In the genomic region with DNA sequence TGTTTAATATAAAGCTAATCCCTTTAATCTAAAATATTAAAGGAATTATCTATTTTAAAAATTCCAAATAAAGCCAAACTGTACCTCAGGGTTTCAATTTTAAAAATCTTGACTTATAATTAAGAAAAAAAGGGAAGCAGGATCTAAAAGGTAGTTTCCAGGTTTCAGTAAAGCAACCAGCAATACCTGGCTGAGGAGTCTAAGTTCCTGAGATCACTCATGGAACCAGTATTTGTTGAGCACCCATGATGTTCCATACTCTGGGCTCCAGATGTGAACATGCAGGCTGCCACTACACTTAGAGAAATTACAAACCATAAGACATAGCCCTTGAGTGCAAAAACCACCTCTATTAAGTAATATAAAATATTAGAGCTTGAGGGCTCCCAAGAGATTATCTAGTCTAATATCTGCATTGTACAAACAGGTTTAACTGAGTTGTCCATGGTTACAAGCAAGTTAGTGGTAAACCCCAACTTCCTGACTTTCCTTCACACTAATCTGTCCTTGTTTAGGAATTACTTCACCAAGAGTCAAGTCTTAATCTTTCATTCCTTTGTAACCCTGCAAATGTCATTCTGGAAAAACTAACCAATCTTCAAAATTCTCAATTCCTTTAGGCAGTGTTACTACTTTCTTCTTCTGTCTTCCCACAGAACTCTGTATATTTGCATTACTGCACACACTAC, we compare ENCODE assay signal across 12 cellular contexts. TPM values are rescaled to one million over a fixed set of nuclear protein-coding genes. Genes with fewer than 3 reads are reported as not detected.
DNase-seq lines count a peak whose midpoint lies in the region; ATAC-seq, FAIRE-seq and TF ChIP-seq lines count a peak whose summit lies in the region.
"Had no signal": no experiment of that assay in that cellular context is flagged by ENCODE, and none has a peak within 500 bp of the region (broad histone marks: within the 10 kb centered on the region; RNA-seq: fewer than 3 reads in every experiment).

No MANE protein-coding gene starts in this region.

- TF ChIP-seq RAD21 in K562 (CRISPR knock-in tag; conservative IDR thresholded peaks at IDR 0.05 in 1 of 2, IDR thresholded peaks at IDR 0.05 in 1 of 2): no peak

- POLR2A ChIA-PET in K562 (lab: Yijun Ruan, JAX): no interaction called here

- H3K27me3 ChIP-seq in K562 (ENCODE audit: control insufficient read depth in 2 of 2, insufficient read depth in 2 of 2, low read length in 2 of 2): no peaks in the 10 kb centered on the region

- no peak for TF ChIP-seq POLR2A in K562 (conservative IDR thresholded peaks at IDR 0.05)

- H2AFZ ChIP-seq in K562 (ENCODE audit: low read depth, low read length): no peak overlapping the region

- H3K4me1 ChIP-seq in K562 (replicated peaks in 1 of 2; ENCODE audit: control insufficient read depth in 2 of 2, insufficient read depth in 2 of 2, low read length in 2 of 2): peaks cover 0 to 32% of the 10 kb centered on the region in 2 experiments; a peak in 4 of 5 replicates

- no peak for FAIRE-seq in K562 (lab: Jason Lieb, UNC)
- FAIRE-seq: endometrium had no signal

- TF ChIP-seq EP300 in K562 (IDR thresholded peaks at IDR 0.05; ENCODE audit: low read length): no peak

- BruUV-seq in K562 (replicated peaks; lab: Mats Ljungman, UMichigan): no TSS peak

- peaks cover 54% of the 10 kb centered on the region for H3K79me2 ChIP-seq in K562 (ENCODE audit: control insufficient read depth, insufficient read depth, low read length)

- H3K9me3 ChIP-seq in K562 (replicated peaks; ENCODE audit: control insufficient read depth, insufficient read depth, low read depth, low read length): no peaks in the 10 kb centered on the region

- intact Hi-C loops in K562 (cut with micrococcal nuclease): loop anchor here (5.0 kb wide), 2 partner anchors 97 to 117 kb away; no protein-coding TSS in a partner anchor

- no peaks in the 10 kb centered on the region for H4K20me1 ChIP-seq in K562 (replicated peaks; ENCODE audit: control insufficient read depth, insufficient read depth, low read length)

- in situ Hi-C loops in GM13977 (cut with MboI; ENCODE audit: low pct_unique_long_range_greater_than_20kb, low sequenced_read_pairs, unreplicated experiment): no loop called here
- in situ Hi-C loops in K562 (cut with MboI): loop anchor here (5.0 kb wide), 1 partner anchor 52 kb away; no protein-coding TSS in a partner anchor

- CTCF ChIA-PET in K562 (lab: Yijun Ruan, JAX; ENCODE audit: low intra/inter-chr PET ratio): no interaction called here

- DNase-seq in GM13977 (ENCODE audit: low spot score) (peak; percentile 61), GM20000 (ENCODE audit: low spot score) (peak; percentile 37), K562 (ENCODE audit: extremely low read depth in 1 of 4, low spot score in 3 of 4) (no peak), NCI-H345 treated with DMSO at 0.1 percent for 48 hours (lab: John Stamatoyannopoulos, UW; ENCODE audit: unreplicated experiment) (no peak), ureter (ENCODE audit: low spot score) (no peak), NCI-H446 (lab: John Stamatoyannopoulos, UW) (no peak), T-helper 1 cell (no peak)
- DNase-seq: activated CD4-positive, alpha-beta T cell treated with anti-CD3 and anti-CD28 coated beads, Interleukin-2, amount 50 U/mL, for 1 hour; NCI-H1930; stimulated activated CD4-positive, alpha-beta T cell treated with anti-CD3 and anti-CD28 coated beads, Interleukin-15, amount 100 ng/mL, for 24 hours had no signal

- no peak for TF ChIP-seq CTCF in GM13977 (IDR thresholded peaks at IDR 0.05; ENCODE audit: extremely low read depth, insufficient read depth, missing control alignments)
- TF ChIP-seq CTCF in GM20000 (IDR thresholded peaks at IDR 0.05; ENCODE audit: extremely low read depth, missing control alignments): no peak
- no peak for TF ChIP-seq CTCF in K562 (IDR thresholded peaks at IDR 0.05 in 2 of 3, conservative IDR thresholded peaks at IDR 0.05 in 1 of 3; ENCODE audit: insufficient read depth in 2 of 3, low read depth in 1 of 3, low read length in 3 of 3)

- H3K36me3 ChIP-seq in K562 (ENCODE audit: control insufficient read depth, insufficient read depth, low read length): peaks cover 14% of the 10 kb centered on the region; the same call in 2 of the 3 replicates

- no peaks in the 10 kb centered on the region for H3K9me1 ChIP-seq in K562 (ENCODE audit: control insufficient read depth, insufficient read depth, low read length)

- H3K27ac ChIP-seq in K562 (ENCODE audit: extremely low read depth, low read depth, low read length): no peak overlapping the region

- H3K9ac ChIP-seq in K562 (ENCODE audit: insufficient read depth in 1 of 2, low read depth in 2 of 2, low read length in 2 of 2): no peak overlapping the region

- H3K4me3 ChIP-seq in K562: no peak overlapping the region

- ATAC-seq in HG03175 (IDR thresholded peaks at IDR 0.05; ENCODE audit: unreplicated experiment): peak; percentile 33
- no peak for ATAC-seq in K562

- H3K4me2 ChIP-seq in K562 (ENCODE audit: insufficient read depth, low read length): no peak overlapping the region

TF ChIP-seq in K562, 482 proteins besides CTCF, POLR2A, EP300 and RAD21:
- TF ChIP-seq MAFK (IDR thresholded peaks at IDR 0.05; ENCODE audit: low read length): no peak
- TF ChIP-seq, protein P1, sequence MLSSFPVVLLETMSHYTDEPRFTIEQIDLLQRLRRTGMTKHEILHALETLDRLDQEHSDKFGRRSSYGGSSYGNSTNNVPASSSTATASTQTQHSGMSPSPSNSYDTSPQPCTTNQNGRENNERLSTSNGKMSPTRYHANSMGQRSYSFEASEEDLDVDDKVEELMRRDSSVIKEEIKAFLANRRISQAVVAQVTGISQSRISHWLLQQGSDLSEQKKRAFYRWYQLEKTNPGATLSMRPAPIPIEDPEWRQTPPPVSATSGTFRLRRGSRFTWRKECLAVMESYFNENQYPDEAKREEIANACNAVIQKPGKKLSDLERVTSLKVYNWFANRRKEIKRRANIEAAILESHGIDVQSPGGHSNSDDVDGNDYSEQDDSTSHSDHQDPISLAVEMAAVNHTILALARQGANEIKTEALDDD (IDR thresholded peaks at IDR 0.05): peak; percentile 52; the same call in 1 of the 2 replicates
- no peak for TF ChIP-seq RBBP5 (IDR thresholded peaks at IDR 0.05; ENCODE audit: borderline replicate concordance, insufficient read depth, low read length, poor library complexity, severe bottlenecking)
- TF ChIP-seq, protein P2, sequence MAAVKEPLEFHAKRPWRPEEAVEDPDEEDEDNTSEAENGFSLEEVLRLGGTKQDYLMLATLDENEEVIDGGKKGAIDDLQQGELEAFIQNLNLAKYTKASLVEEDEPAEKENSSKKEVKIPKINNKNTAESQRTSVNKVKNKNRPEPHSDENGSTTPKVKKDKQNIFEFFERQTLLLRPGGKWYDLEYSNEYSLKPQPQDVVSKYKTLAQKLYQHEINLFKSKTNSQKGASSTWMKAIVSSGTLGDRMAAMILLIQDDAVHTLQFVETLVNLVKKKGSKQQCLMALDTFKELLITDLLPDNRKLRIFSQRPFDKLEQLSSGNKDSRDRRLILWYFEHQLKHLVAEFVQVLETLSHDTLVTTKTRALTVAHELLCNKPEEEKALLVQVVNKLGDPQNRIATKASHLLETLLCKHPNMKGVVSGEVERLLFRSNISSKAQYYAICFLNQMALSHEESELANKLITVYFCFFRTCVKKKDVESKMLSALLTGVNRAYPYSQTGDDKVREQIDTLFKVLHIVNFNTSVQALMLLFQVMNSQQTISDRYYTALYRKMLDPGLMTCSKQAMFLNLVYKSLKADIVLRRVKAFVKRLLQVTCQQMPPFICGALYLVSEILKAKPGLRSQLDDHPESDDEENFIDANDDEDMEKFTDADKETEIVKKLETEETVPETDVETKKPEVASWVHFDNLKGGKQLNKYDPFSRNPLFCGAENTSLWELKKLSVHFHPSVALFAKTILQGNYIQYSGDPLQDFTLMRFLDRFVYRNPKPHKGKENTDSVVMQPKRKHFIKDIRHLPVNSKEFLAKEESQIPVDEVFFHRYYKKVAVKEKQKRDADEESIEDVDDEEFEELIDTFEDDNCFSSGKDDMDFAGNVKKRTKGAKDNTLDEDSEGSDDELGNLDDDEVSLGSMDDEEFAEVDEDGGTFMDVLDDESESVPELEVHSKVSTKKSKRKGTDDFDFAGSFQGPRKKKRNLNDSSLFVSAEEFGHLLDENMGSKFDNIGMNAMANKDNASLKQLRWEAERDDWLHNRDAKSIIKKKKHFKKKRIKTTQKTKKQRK (IDR thresholded peaks at IDR 0.05; ENCODE audit: borderline replicate concordance, low read depth, low read length): no peak
- TF ChIP-seq NFE2 (IDR thresholded peaks at IDR 0.05; ENCODE audit: low read depth): no peak

RNA-seq across cellular contexts. Expression of a gene that starts 49.2 kb away (rescaled TPM):
- 121 and 224 TPM in 2 replicates for total RNA-seq in K562 (2011; cell fraction: chromatin; rRNA removed; ENCODE audit: low replicate concordance)
- 53.2 and 69.0 TPM in 2 replicates for total RNA-seq in K562 (2011; cell fraction: nucleolus; rRNA removed)
- 96.6 and 111 TPM in 2 replicates for total RNA-seq in K562 (2011; cell fraction: nucleoplasm; rRNA removed)
- total RNA-seq in K562 (2014; rRNA removed): 22.2 and 27.5 TPM in 2 replicates
- 25.7 and 28.2 TPM in 2 replicates for total RNA-seq in K562 (2014; rRNA removed; fragmentation: Illumina TruSeq; extraction: Trizol)
- total RNA-seq in K562 (2015; rRNA removed; fragmentation: Illumina TruSeq; extraction: Trizol): 28.3 and 30.9 TPM in 2 replicates
- 38.3 and 40.3 TPM in 2 replicates for total RNA-seq in K562 (2021)
- 8.5 and 10.3 TPM in 2 replicates for polyA plus RNA-seq in K562 (2011; rRNA removed)
- polyA plus RNA-seq in K562 (2011; cell fraction: cytosol; rRNA removed): 4.5 and 7.0 TPM in 2 replicates
- polyA plus RNA-seq in K562 (2011; cell fraction: nucleus; rRNA removed): 39.0 and 41.2 TPM in 2 replicates
- 17.5 and 22.9 TPM in 2 replicates for polyA plus RNA-seq in K562 (2012)
- 17.3 and 18.0 TPM in 2 replicates for polyA plus RNA-seq in K562 (2014; fragmentation: Illumina TruSeq; extraction: Trizol)
- polyA plus RNA-seq in K562 (2014; fragmentation: Nextera tagmentation; extraction: Ambion mirVana): 1 to 10 TPM; 1.7 to 7.2 TPM
- polyA plus RNA-seq in K562 (2014; rRNA removed): 20.2 and 20.7 TPM in 2 replicates
- 56.1 and 59.2 TPM in 2 replicates for polyA minus RNA-seq in K562 (2011; rRNA and poly(A)+ RNA removed)
- 18.2 and 24.7 TPM in 2 replicates for polyA minus RNA-seq in K562 (2011; cell fraction: cytosol; rRNA and poly(A)+ RNA removed)
- polyA minus RNA-seq in K562 (2011; cell fraction: nucleus; rRNA and poly(A)+ RNA removed): 84.4 and 122 TPM in 2 replicates
- total RNA-seq in ureter: 74.8 TPM

Comparison
In these comparisons a context has a peak if more than half of its experiments do, and no peak if none do; other contexts are left out.
1. DNase-seq: peak in GM13977 (single experiment) and GM20000 (single experiment); none in K562 (0 of 4), NCI-H345 treated with DMSO at 0.1 percent for 48 hours (single experiment), ureter (single experiment), NCI-H446 (0 of 2) and T-helper 1 cell (0 of 5).